11 cellular contexts compared by ENCODE assay signal in genomic region chr2:112703684-112704083, GRCh38. TPM values are rescaled to one million over a fixed set of nuclear protein-coding genes. Genes with fewer than 3 reads are reported as not detected.
"Had no signal": no experiment of that assay in that cellular context is flagged by ENCODE, and none has a peak within 500 bp of the region (broad histone marks: within the 10 kb centered on the region; RNA-seq: fewer than 3 reads in every experiment).

No MANE protein-coding gene starts in this region.

- H3K9me3 Mint-ChIP-seq: HFFc6, IgD-negative memory B cell had no signal

- H3K4me3 ChIP-seq: GM23248, HAP-1 had no signal

- H3K4me3 Mint-ChIP-seq: HFFc6, IgD-negative memory B cell had no signal

- H3K9me3 ChIP-seq: HAP-1 had no signal

- H3K27ac Mint-ChIP-seq: HFFc6, IgD-negative memory B cell had no signal

- ATAC-seq: HCT116, HepG2 had no signal

- DNase-seq: GM23248, GOT3, H7, HFFc6 had no signal

- H3K36me3 ChIP-seq: HAP-1 had no signal

- H3K36me3 Mint-ChIP-seq: IgD-negative memory B cell had no signal

- H3K27ac ChIP-seq: GM23248, HL-60 had no signal

- H3K4me1 ChIP-seq: HAP-1 had no signal

- H3K9ac ChIP-seq: GM23248 had no signal

RNA-seq across cellular contexts. Expression of gene NT5DC4, which starts 17.1 kb away (rescaled TPM):
- total RNA-seq: GM23248, H4, H7, HFFc6, HT1080 had no signal
